Comparison of ENCODE assay signal across 9 cellular contexts in genomic region chr12:121811434-121812319, GRCh38. TPM values are rescaled to one million over a fixed set of nuclear protein-coding genes. Genes with fewer than 3 reads are reported as not detected.
A peak's percentile ranks its signal among the peaks of the same experiment; 100 is the strongest.
DNase-seq lines count a peak whose midpoint lies in the region; ATAC-seq and TF ChIP-seq lines count a peak whose summit lies in the region.
"Had no signal": no experiment of that assay in that cellular context is flagged by ENCODE, and none has a peak within 500 bp of the region (broad histone marks: within the 10 kb centered on the region; RNA-seq: fewer than 3 reads in every experiment).

No MANE protein-coding gene starts in this region.

- no peaks in the 10 kb centered on the region for H3K27me3 ChIP-seq in HAP-1 (ENCODE audit: low read depth)
- H3K27me3 ChIP-seq in skeletal muscle tissue (ENCODE audit: control insufficient read depth in 3 of 3, insufficient read depth in 3 of 3, low read length in 3 of 3): no peaks in the 10 kb centered on the region

- H3K9me3 ChIP-seq in HAP-1 (no peaks in the 10 kb centered on the region), skeletal muscle tissue (ENCODE audit: control insufficient read depth in 3 of 3, low read length in 3 of 3) (no peaks in the 10 kb centered on the region)

- TF ChIP-seq CTCF in VCaP (conservative IDR thresholded peaks at IDR 0.05) (peak; percentile 100), cardiac fibroblast (IDR thresholded peaks at IDR 0.05; ENCODE audit: low read depth, low read length) (peak; percentile 52)

- in situ Hi-C loops in HAP-1 (cut with MboI; ENCODE audit: low sequenced_read_pairs): no loop called here

- DNase-seq in GM03348 (ENCODE audit: low spot score) (peak; percentile 92), HAP-1 (ENCODE audit: low spot score in 2 of 2) (peak; percentile 52 to 80), NCI-H146 treated with DMSO at 0.1 percent for 48 hours (lab: John Stamatoyannopoulos, UW; ENCODE audit: unreplicated experiment) (peak; percentile 63), cardiac fibroblast (ENCODE audit: low read depth in 2 of 2) (peak; percentile 66 to 79), iPS-NIHi7 (ENCODE audit: extremely low spot score) (peak; percentile 88)

- peak overlapping the region; percentile 79 to 86 (median 83) for H3K9ac ChIP-seq in skeletal muscle tissue (ENCODE audit: low read depth in 1 of 3, low read length in 3 of 3)

- H3K4me3 ChIP-seq in HAP-1: peak overlapping the region; percentile 37
- peak overlapping the region; percentile 61 to 69 for H3K4me3 ChIP-seq in cardiac fibroblast (replicated peaks in 1 of 2; ENCODE audit: low read depth in 2 of 2, low read length in 2 of 2)
- H3K4me3 ChIP-seq in skeletal muscle tissue (ENCODE audit: low read length in 3 of 3): peak overlapping the region; percentile 76 to 86 (median 79)

- H3K36me3 ChIP-seq in HAP-1 (replicated peaks) (peaks cover 64% of the 10 kb centered on the region), skeletal muscle tissue (ENCODE audit: control insufficient read depth in 3 of 3, insufficient read depth in 3 of 3, low read length in 3 of 3) (peaks cover 44 to 52% (median 52%) of the 10 kb centered on the region in 3 donors)

- ATAC-seq in GM18870 (IDR thresholded peaks at IDR 0.05; ENCODE audit: unreplicated experiment): no peak

- H3K4me1 ChIP-seq in HAP-1: peaks cover 12% of the 10 kb centered on the region; the same call in 1 of the 2 replicates
- peaks cover 38 to 46% (median 40%) of the 10 kb centered on the region in 3 donors for H3K4me1 ChIP-seq in skeletal muscle tissue (ENCODE audit: control insufficient read depth in 3 of 3, insufficient read depth in 3 of 3, low read length in 3 of 3)

- H3K27ac ChIP-seq in VCaP (peak overlapping the region; percentile 83), skeletal muscle tissue (ENCODE audit: low read depth, low read length) (peak overlapping the region; percentile 54)

RNA-seq across cellular contexts. Expression of gene SETD1B, which starts 7.9 kb away (rescaled TPM):
- total RNA-seq in skeletal muscle tissue: 2.1 TPM

RNA-seq across cellular contexts. Expression of gene RHOF, which starts 18.2 kb away (rescaled TPM):
- total RNA-seq in skeletal muscle tissue: 2.1 TPM

RNA-seq across cellular contexts. Expression of gene HPD, which starts 47.0 kb away (rescaled TPM):
- total RNA-seq in skeletal muscle tissue: not detected
- total RNA-seq: pulmonary artery endothelial cell had no signal
